10 cellular contexts compared by ENCODE assay signal in genomic region chr15:44666208-44667038, GRCh38. TPM values are rescaled to one million over a fixed set of nuclear protein-coding genes. Genes with fewer than 3 reads are reported as not detected.
DNase-seq lines count a peak whose midpoint lies in the region; ATAC-seq and TF ChIP-seq lines count a peak whose summit lies in the region.
"Had no signal": no experiment of that assay in that cellular context is flagged by ENCODE, and none has a peak within 500 bp of the region (broad histone marks: within the 10 kb centered on the region; RNA-seq: fewer than 3 reads in every experiment).

No MANE protein-coding gene starts in this region.

- peak overlapping the region; percentile 1 for H3K27ac ChIP-seq in neutrophil

- no peaks in the 10 kb centered on the region for H3K27me3 ChIP-seq in neutrophil

- no peaks in the 10 kb centered on the region for H3K9me3 Mint-ChIP-seq in activated CD4-positive, alpha-beta T cell treated with anti-CD3 and anti-CD28 coated beads, Interleukin-2, amount 10 ng/mL, durations not matched to agents 7 days and 5 days
- H3K9me3 Mint-ChIP-seq in activated CD4-positive, alpha-beta memory T cell treated with anti-CD3 and anti-CD28 coated beads for 36 hours = no peaks in the 10 kb centered on the region

- no peak for DNase-seq in activated CD4-positive, alpha-beta T cell treated with anti-CD3 and anti-CD28 coated beads, Interleukin-2, amount 10 ng/mL, durations not matched to agents 7 days and 5 days
- no peak for DNase-seq in activated CD4-positive, alpha-beta T cell treated with anti-CD3 and anti-CD28 coated beads, Interleukin-2, amount 50 U/mL, for 1 hour
- DNase-seq in activated CD4-positive, alpha-beta memory T cell treated with anti-CD3 and anti-CD28 coated beads for 36 hours = no peak
- DNase-seq in NCI-H2081 treated with DMSO at 0.1 percent for 48 hours (lab: John Stamatoyannopoulos, UW) (no peak), HK-2 (ENCODE audit: unreplicated experiment) (no peak), NCI-H1092 (lab: John Stamatoyannopoulos, UW) (no peak)
- DNase-seq: aorta, NCI-H82 had no signal

- peak; percentile 26 for ATAC-seq in HG03175 (IDR thresholded peaks at IDR 0.05; ENCODE audit: unreplicated experiment)

- CTCF ChIA-PET in activated CD4-positive, alpha-beta T cell treated with anti-CD3 and anti-CD28 coated beads, Interleukin-2, amount 10 ng/mL, durations not matched to agents 7 days and 5 days (lab: Charles Lee) = interaction anchor here (1.0 to 10.0 kb wide), 11 partner anchors 7 to 70 kb away, joined by 3 to 287 read pairs (median 5); partner anchors contain the start of genes B2M, PATL2 and TRIM69
- CTCF ChIA-PET in activated CD4-positive, alpha-beta memory T cell treated with anti-CD3 and anti-CD28 coated beads for 36 hours (lab: Charles Lee) = interaction anchor here (0.6 to 9.0 kb wide), 9 partner anchors 11 to 83 kb away, joined by 3 to 312 read pairs (median 6); partner anchors contain the start of genes B2M, PATL2 and TRIM69

- H3K4me1 ChIP-seq in neutrophil (ENCODE audit: control insufficient read depth in 1 of 2, insufficient read depth in 1 of 2, low read depth in 1 of 2, low read length in 1 of 2) = peaks cover 19 to 22% of the 10 kb centered on the region in 2 experiments

- POLR2A ChIA-PET in activated CD4-positive, alpha-beta T cell treated with anti-CD3 and anti-CD28 coated beads, Interleukin-2, amount 10 ng/mL, durations not matched to agents 7 days and 5 days (lab: Charles Lee) = interaction anchor here (0.6 to 6.8 kb wide), 6 partner anchors 11 to 69 kb away, joined by 3 to 283 read pairs (median 4); partner anchors contain the start of genes B2M and PATL2
- POLR2A ChIA-PET in activated CD4-positive, alpha-beta memory T cell treated with anti-CD3 and anti-CD28 coated beads for 36 hours (lab: Charles Lee) = interaction anchor here (0.5 to 6.8 kb wide), 6 partner anchors 12 to 70 kb away, joined by 3 to 400 read pairs (median 89); partner anchors contain the start of genes B2M, PATL2 and TRIM69

- H3K4me1 Mint-ChIP-seq in activated CD4-positive, alpha-beta T cell treated with anti-CD3 and anti-CD28 coated beads, Interleukin-2, amount 10 ng/mL, durations not matched to agents 7 days and 5 days = peaks cover 77% of the 10 kb centered on the region
- H3K4me1 Mint-ChIP-seq in activated CD4-positive, alpha-beta memory T cell treated with anti-CD3 and anti-CD28 coated beads for 36 hours (ENCODE audit: low read depth) = peaks cover 72% of the 10 kb centered on the region

- H3K36me3 ChIP-seq in neutrophil = no peaks in the 10 kb centered on the region

- H3K4me3 Mint-ChIP-seq in activated CD4-positive, alpha-beta T cell treated with anti-CD3 and anti-CD28 coated beads, Interleukin-2, amount 10 ng/mL, durations not matched to agents 7 days and 5 days = peak overlapping the region; percentile 61
- peak overlapping the region; percentile 59 for H3K4me3 Mint-ChIP-seq in activated CD4-positive, alpha-beta memory T cell treated with anti-CD3 and anti-CD28 coated beads for 36 hours

- peaks cover 11% of the 10 kb centered on the region for H3K36me3 Mint-ChIP-seq in activated CD4-positive, alpha-beta T cell treated with anti-CD3 and anti-CD28 coated beads, Interleukin-2, amount 10 ng/mL, durations not matched to agents 7 days and 5 days (ENCODE audit: low read depth)
- peaks cover 1% of the 10 kb centered on the region for H3K36me3 Mint-ChIP-seq in activated CD4-positive, alpha-beta memory T cell treated with anti-CD3 and anti-CD28 coated beads for 36 hours

- no peak overlapping the region for H3K4me3 ChIP-seq in neutrophil (ENCODE audit: low read depth in 1 of 2, low read length in 1 of 2)

- peak overlapping the region; percentile 96 for H3K27ac Mint-ChIP-seq in activated CD4-positive, alpha-beta T cell treated with anti-CD3 and anti-CD28 coated beads, Interleukin-2, amount 10 ng/mL, durations not matched to agents 7 days and 5 days
- peak overlapping the region; percentile 97 for H3K27ac Mint-ChIP-seq in activated CD4-positive, alpha-beta memory T cell treated with anti-CD3 and anti-CD28 coated beads for 36 hours

- H3K27me3 Mint-ChIP-seq in activated CD4-positive, alpha-beta T cell treated with anti-CD3 and anti-CD28 coated beads, Interleukin-2, amount 10 ng/mL, durations not matched to agents 7 days and 5 days = no peaks in the 10 kb centered on the region
- H3K27me3 Mint-ChIP-seq in activated CD4-positive, alpha-beta memory T cell treated with anti-CD3 and anti-CD28 coated beads for 36 hours = no peaks in the 10 kb centered on the region

- H3K9me3 ChIP-seq in neutrophil = no peaks in the 10 kb centered on the region

- intact Hi-C loops in activated CD4-positive, alpha-beta memory T cell treated with anti-CD3 and anti-CD28 coated beads for 36 hours (cut with micrococcal nuclease) = loop anchor here (1.0 kb wide), 1 partner anchor 11 kb away; no protein-coding TSS in a partner anchor

- TF ChIP-seq CTCF in neutrophil (IDR thresholded peaks at IDR 0.05) = no peak

RNA-seq across cellular contexts. Expression of gene SPG11, which starts 3.0 kb away (rescaled TPM):
- total RNA-seq in activated CD4-positive, alpha-beta T cell treated with anti-CD3 and anti-CD28 coated beads, Interleukin-2, amount 10 ng/mL, durations not matched to agents 7 days and 5 days = 10 to 100 TPM; 69.2 to 77.6 TPM
- 10 to 100 TPM; 84.6 to 86.8 TPM for total RNA-seq in activated CD4-positive, alpha-beta memory T cell treated with anti-CD3 and anti-CD28 coated beads for 36 hours

RNA-seq across cellular contexts. Expression of gene PATL2, which starts 44.7 kb away (rescaled TPM):
- 10 to 100 TPM; 15.9 to 20.5 TPM for total RNA-seq in activated CD4-positive, alpha-beta T cell treated with anti-CD3 and anti-CD28 coated beads, Interleukin-2, amount 10 ng/mL, durations not matched to agents 7 days and 5 days
- 10 to 100 TPM; 16.5 to 17.2 TPM for total RNA-seq in activated CD4-positive, alpha-beta memory T cell treated with anti-CD3 and anti-CD28 coated beads for 36 hours

RNA-seq across cellular contexts. Expression of gene B2M, which starts 44.9 kb away (rescaled TPM):
- total RNA-seq in activated CD4-positive, alpha-beta T cell treated with anti-CD3 and anti-CD28 coated beads, Interleukin-2, amount 10 ng/mL, durations not matched to agents 7 days and 5 days = over 10,000 TPM in 1 of 2 experiments, 1,000 to 10,000 TPM in 1; 9,253 to 11,726 TPM
- total RNA-seq in activated CD4-positive, alpha-beta memory T cell treated with anti-CD3 and anti-CD28 coated beads for 36 hours = 1,000 to 10,000 TPM; 6,098 to 6,314 TPM
